Comparison of ENCODE assay signal across 8 cellular contexts in genomic region chrX:119398974-119399771, GRCh38. TPM values are rescaled to one million over a fixed set of nuclear protein-coding genes. Genes with fewer than 3 reads are reported as not detected.
DNase-seq lines count a peak whose midpoint lies in the region; ATAC-seq and TF ChIP-seq lines count a peak whose summit lies in the region.

Gene SLC25A43 (plus strand): TSS chrX:119399336. CDS start chrX:119399404, 68 bp downstream.

- intact Hi-C loops in activated B cell treated with CpG ODN at 0.5 μM for 24 hours (cut with micrococcal nuclease): loop anchor here (1.0 to 10.0 kb wide), 3 partner anchors 28 to 476 kb away; partner anchors contain the start of genes NDUFA1 and RNF113A
- intact Hi-C loops in dendritic cell treated with granulocyte-macrophage colony-stimulating factor and Interleukin-4, amounts not matched to agents 40 ng/mL and 50 ng/mL, for 4 days (cut with micrococcal nuclease): no loop called here
- intact Hi-C loops in right lobe of liver (cut with DNase I): no loop called here

- H3K4me3 ChIP-seq in right lobe of liver: peak within 1 kb of the TSS; percentile 54 to 63 (median 61)

- no peaks in the 10 kb centered on the region for H3K9me3 Mint-ChIP-seq in activated B cell treated with CpG ODN at 0.5 μM for 24 hours
- H3K9me3 Mint-ChIP-seq in dendritic cell treated with granulocyte-macrophage colony-stimulating factor and Interleukin-4, amounts not matched to agents 40 ng/mL and 50 ng/mL, for 4 days: no peaks in the 10 kb centered on the region

- H3K27me3 ChIP-seq in right lobe of liver: no peaks in the 10 kb centered on the region

- TF ChIP-seq POLR2A in right lobe of liver (IDR thresholded peaks at IDR 0.05): peak; percentile 61

- POLR2A ChIA-PET in activated B cell treated with CpG ODN at 0.5 μM for 24 hours (lab: Charles Lee): interaction anchor here (0.6 to 1.1 kb wide), 3 partner anchors 47 to 249 kb away, joined by 5 to 8 read pairs (median 8); partner anchors contain the start of gene SLC25A5

- TF ChIP-seq CTCF in activated B cell treated with CpG ODN at 0.5 μM for 24 hours (IDR thresholded peaks at IDR 0.05) (no peak), right lobe of liver (IDR thresholded peaks at IDR 0.05) (no peak)

- 19% methylated on average over 5 of the region's 77 CpGs for WGBS in right lobe of liver (ENCODE audit: insufficient coverage, low coverage, low lambda C conversion rate, missing lambda C conversion rate)

- peaks cover 0 to 4% (median 0%) of the 10 kb centered on the region in 4 donors for H3K4me1 ChIP-seq in right lobe of liver

- peak within 1 kb of the TSS; percentile 93 for H3K4me3 Mint-ChIP-seq in activated B cell treated with CpG ODN at 0.5 μM for 24 hours
- peak within 1 kb of the TSS; percentile 84 for H3K4me3 Mint-ChIP-seq in dendritic cell treated with granulocyte-macrophage colony-stimulating factor and Interleukin-4, amounts not matched to agents 40 ng/mL and 50 ng/mL, for 4 days

- H3K4me1 Mint-ChIP-seq in activated B cell treated with CpG ODN at 0.5 μM for 24 hours: peaks cover 32% of the 10 kb centered on the region
- peaks cover 27% of the 10 kb centered on the region for H3K4me1 Mint-ChIP-seq in dendritic cell treated with granulocyte-macrophage colony-stimulating factor and Interleukin-4, amounts not matched to agents 40 ng/mL and 50 ng/mL, for 4 days (ENCODE audit: low read depth)

- CTCF ChIA-PET in activated B cell treated with CpG ODN at 0.5 μM for 24 hours (lab: Charles Lee): no interaction called here

- H3K27me3 Mint-ChIP-seq in activated B cell treated with CpG ODN at 0.5 μM for 24 hours: no peaks in the 10 kb centered on the region
- no peaks in the 10 kb centered on the region for H3K27me3 Mint-ChIP-seq in dendritic cell treated with granulocyte-macrophage colony-stimulating factor and Interleukin-4, amounts not matched to agents 40 ng/mL and 50 ng/mL, for 4 days

- peak within 1 kb of the TSS; percentile 92 for H3K27ac Mint-ChIP-seq in activated B cell treated with CpG ODN at 0.5 μM for 24 hours
- peak within 1 kb of the TSS; percentile 97 for H3K27ac Mint-ChIP-seq in dendritic cell treated with granulocyte-macrophage colony-stimulating factor and Interleukin-4, amounts not matched to agents 40 ng/mL and 50 ng/mL, for 4 days

- H3K27ac ChIP-seq in right lobe of liver: peak within 1 kb of the TSS; percentile 27 to 57 (median 31)

- DNase-seq in DMS 273 treated with DMSO at 0.1 percent for 48 hours (lab: John Stamatoyannopoulos, UW) (peak; percentile 2), HK-2 (ENCODE audit: unreplicated experiment) (peak; percentile 40), activated B cell treated with CpG ODN at 0.5 μM for 24 hours (peak; percentile 49), right lobe of liver (peak; percentile 44 to 61 (median 59)), NCI-H2107 (lab: John Stamatoyannopoulos, UW) (no peak)
- DNase-seq in stimulated activated CD8-positive, alpha-beta memory T cell treated with anti-CD3 and anti-CD28 coated beads, Interleukin-15, amount 100 ng/mL, for 24 hours (ENCODE audit: low read depth): peak; percentile 1

- ATAC-seq in GM21360 (IDR thresholded peaks at IDR 0.05; ENCODE audit: unreplicated experiment): peak; percentile 81
- ATAC-seq in activated B cell treated with CpG ODN at 0.5 μM for 24 hours (ENCODE audit: low read depth): peak; percentile 93
- peak; percentile 89 to 95 (median 92) for ATAC-seq in right lobe of liver

- no peaks in the 10 kb centered on the region for H3K36me3 Mint-ChIP-seq in activated B cell treated with CpG ODN at 0.5 μM for 24 hours (ENCODE audit: low read depth)
- peaks cover 6% of the 10 kb centered on the region for H3K36me3 Mint-ChIP-seq in dendritic cell treated with granulocyte-macrophage colony-stimulating factor and Interleukin-4, amounts not matched to agents 40 ng/mL and 50 ng/mL, for 4 days (ENCODE audit: low read depth)

- no peaks in the 10 kb centered on the region for H3K36me3 ChIP-seq in right lobe of liver

- H3K9me3 ChIP-seq in right lobe of liver: no peaks in the 10 kb centered on the region

RNA-seq across cellular contexts. Expression of gene SLC25A43, which starts in this region (rescaled TPM):
- total RNA-seq in activated B cell treated with CpG ODN at 0.5 μM for 24 hours (11.0 and 11.9 TPM in 2 replicates), right lobe of liver (10 to 100 TPM in 2 of 6 experiments, 1 to 10 TPM in 4; 6.4 to 21.5 (median 7.5) TPM)
